ENCODE assay signal across 15 cellular contexts in the genomic region with DNA sequence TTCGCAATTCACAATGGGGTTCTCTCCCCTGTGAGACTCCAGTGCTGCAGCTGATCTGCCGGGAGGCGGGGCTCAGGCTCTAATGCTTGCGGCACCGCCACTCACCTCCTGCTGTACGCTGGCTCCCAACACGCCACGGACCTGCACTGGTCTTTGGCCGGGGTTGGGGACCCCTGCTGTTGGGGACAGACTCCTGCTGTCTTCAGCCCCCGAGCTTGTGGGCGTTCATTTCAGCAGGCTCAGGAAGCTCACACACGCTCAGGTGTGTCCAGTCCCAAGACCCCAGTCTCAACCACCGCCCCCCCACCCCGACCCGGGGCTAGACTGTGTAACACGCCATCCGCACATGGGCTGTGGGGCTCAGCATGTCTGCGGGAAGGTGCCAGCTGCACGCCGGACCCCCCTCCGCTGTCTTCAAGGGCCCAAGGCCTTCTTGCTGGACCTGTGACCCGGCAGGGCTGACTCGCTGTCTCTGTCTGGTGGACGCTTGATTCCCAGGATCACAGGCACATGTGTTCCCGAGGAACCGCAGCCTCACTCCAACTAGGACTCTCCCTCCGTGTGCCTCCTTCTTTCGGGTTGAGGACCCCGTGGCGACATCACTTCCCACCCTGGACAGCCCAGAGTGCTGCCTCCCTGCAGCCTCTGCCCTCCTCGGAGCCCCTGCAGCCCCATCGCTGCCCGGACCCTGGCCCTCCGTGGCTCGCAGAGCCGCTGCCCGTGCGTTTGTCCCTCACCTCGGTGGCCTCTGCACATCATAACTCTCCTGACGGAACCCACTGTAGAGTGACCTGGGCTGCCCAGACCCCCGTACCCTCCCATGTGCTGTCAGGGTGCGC.
DNase-seq lines count a peak whose midpoint lies in the region; ATAC-seq and TF ChIP-seq lines count a peak whose summit lies in the region.
"Had no signal": no experiment of that assay in that cellular context is flagged by ENCODE, and none has a peak within 500 bp of the region (broad histone marks: within the 10 kb centered on the region; RNA-seq: fewer than 3 reads in every experiment).

No MANE protein-coding gene starts in this region.

- H3K4me1 ChIP-seq in heart right ventricle: no peaks in the 10 kb centered on the region
- H3K4me1 ChIP-seq: Caco-2 had no signal

- peak; percentile 51 for DNase-seq in cardiac septum (ENCODE audit: low spot score)
- DNase-seq in heart right ventricle: no peak
- peak; percentile 41 for DNase-seq in left lobe of liver (ENCODE audit: low spot score)
- peak; percentile 75 for DNase-seq in posterior vena cava (ENCODE audit: low spot score)
- no peak for DNase-seq in mesothelial cell of epicardium (ENCODE audit: low spot score in 2 of 2, unreplicated experiment in 2 of 2)
- DNase-seq: Caco-2, H7, NCI-H1436 treated with DMSO at 0.1 percent for 48 hours, NCI-H2081, NCI-H510A treated with DMSO at 0.1 percent for 48 hours, RPMI8226 had no signal

- no peak overlapping the region for H3K4me3 ChIP-seq in heart right ventricle
- H3K4me3 ChIP-seq: K562 had no signal

- H3K27me3 ChIP-seq in heart right ventricle: peaks cover 0 to 14% (median 0%) of the 10 kb centered on the region in 7 donors

- H3K36me3 ChIP-seq in heart right ventricle: no peaks in the 10 kb centered on the region

- WGBS in heart right ventricle, 2 donors: 91 to 92% methylated on average over 42 of the region's 42 CpGs

- H3K27ac Mint-ChIP-seq in mesothelial cell of epicardium: no peak overlapping the region

- no peaks in the 10 kb centered on the region for H3K36me3 Mint-ChIP-seq in mesothelial cell of epicardium

- no peak overlapping the region for H3K27ac ChIP-seq in heart right ventricle
- H3K27ac ChIP-seq: HL-60 had no signal

- TF ChIP-seq CTCF in heart right ventricle (IDR thresholded peaks at IDR 0.05) (no peak), mesothelial cell of epicardium (IDR thresholded peaks at IDR 0.05; ENCODE audit: unreplicated experiment) (no peak)

- peaks cover 12% of the 10 kb centered on the region for H3K9me3 Mint-ChIP-seq in mesothelial cell of epicardium

- intact Hi-C loops in cardiac septum (cut with DNase I): no loop called here
- intact Hi-C loops in heart right ventricle (cut with DNase I): no loop called here
- intact Hi-C loops in posterior vena cava (cut with DNase I): no loop called here

- H3K27me3 Mint-ChIP-seq in mesothelial cell of epicardium (ENCODE audit: low read depth): no peaks in the 10 kb centered on the region

- no peaks in the 10 kb centered on the region for H3K4me1 Mint-ChIP-seq in mesothelial cell of epicardium

- no peak overlapping the region for H3K4me3 Mint-ChIP-seq in mesothelial cell of epicardium

- no peak for ATAC-seq in heart right ventricle
- no peak for ATAC-seq in left lobe of liver
- no peak for ATAC-seq in HG03521 (IDR thresholded peaks at IDR 0.05; ENCODE audit: unreplicated experiment)
- ATAC-seq in HG03565 (IDR thresholded peaks at IDR 0.05; ENCODE audit: unreplicated experiment): no peak

- H3K9me3 ChIP-seq in heart right ventricle: no peaks in the 10 kb centered on the region

Comparison
In these comparisons a context has a peak if more than half of its experiments do, and no peak if none do; other contexts are left out.
1. DNase-seq: peak in cardiac septum (single experiment), left lobe of liver (single experiment) and posterior vena cava (single experiment); none in heart right ventricle (0 of 2) and mesothelial cell of epicardium (0 of 2).